9 cellular contexts compared by ENCODE assay signal in the genomic region with DNA sequence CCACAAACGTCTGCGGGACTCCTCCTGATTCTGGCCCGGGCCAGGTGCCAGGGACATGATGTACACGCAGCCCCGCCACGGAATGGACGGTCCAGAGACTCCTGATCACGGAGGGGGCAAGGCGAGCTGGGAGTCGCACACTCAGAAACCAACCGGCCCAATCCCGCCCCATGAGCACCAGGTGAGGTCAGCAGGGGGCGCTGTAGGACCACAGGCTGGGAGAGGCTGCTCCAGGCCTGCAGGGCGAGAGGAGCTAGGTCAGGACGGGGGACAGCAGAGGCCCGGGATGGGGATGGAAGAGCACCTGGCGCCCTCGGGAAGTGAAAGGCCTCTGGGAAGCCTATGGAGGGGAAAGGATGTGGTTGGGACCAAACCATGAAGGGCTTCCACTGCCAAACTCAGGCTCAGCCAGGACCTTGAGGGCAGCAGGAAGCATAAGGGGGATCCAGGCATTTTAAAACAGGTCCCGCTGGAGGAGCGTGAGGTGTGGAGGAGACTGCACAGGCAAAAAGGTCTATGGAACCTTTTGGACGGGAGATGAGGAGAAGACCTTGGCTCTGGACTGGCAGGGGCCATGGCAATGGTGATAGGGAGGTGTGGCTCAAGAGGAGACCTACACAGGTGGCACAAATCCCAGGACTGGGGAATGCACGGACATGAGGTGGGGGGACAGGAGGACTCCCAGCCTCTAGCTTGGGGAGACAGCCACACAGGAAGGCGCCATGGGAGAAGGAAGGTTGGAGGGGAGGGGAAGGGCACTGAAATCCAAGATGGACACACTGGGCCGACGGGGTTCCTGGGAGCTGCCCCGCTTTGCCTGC.
A peak's percentile ranks its signal among the peaks of the same experiment; 100 is the strongest.
DNase-seq lines count a peak whose midpoint lies in the region; ATAC-seq and TF ChIP-seq lines count a peak whose summit lies in the region.
"Had no signal": no experiment of that assay in that cellular context is flagged by ENCODE, and none has a peak within 500 bp of the region (broad histone marks: within the 10 kb centered on the region; RNA-seq: fewer than 3 reads in every experiment).

No MANE protein-coding gene starts in this region.

- H3K9me3 ChIP-seq in SJCRH30 (replicated peaks) (no peaks in the 10 kb centered on the region), prostate gland (no peaks in the 10 kb centered on the region), aorta (ENCODE audit: control insufficient read depth, low read length) (no peaks in the 10 kb centered on the region)

- TF ChIP-seq CTCF in prostate gland (IDR thresholded peaks at IDR 0.05): peak; percentile 54 to 86 (median 74)

- H3K27me3 ChIP-seq in SJCRH30 (no peaks in the 10 kb centered on the region), prostate gland (replicated peaks; ENCODE audit: insufficient read depth) (no peaks in the 10 kb centered on the region), aorta (ENCODE audit: control insufficient read depth in 1 of 2, insufficient read depth in 2 of 2, low read length in 1 of 2) (no peaks in the 10 kb centered on the region)

- H3K27me3 Mint-ChIP-seq in activated naive CD4-positive, alpha-beta T cell treated with anti-CD3 and anti-CD28 coated beads for 36 hours (ENCODE audit: low read depth): no peaks in the 10 kb centered on the region
- H3K27me3 Mint-ChIP-seq: activated naive CD8-positive, alpha-beta T cell had no signal

- WGBS in prostate gland: 36% methylated on average over 26 of the region's 26 CpGs
- WGBS in aorta, 2 donors: 30 to 33% methylated on average over 26 of the region's 26 CpGs

- H3K4me3 ChIP-seq in SJCRH30: no peak overlapping the region
- H3K4me3 ChIP-seq in prostate gland: no peak overlapping the region
- H3K4me3 ChIP-seq in aorta (ENCODE audit: low read length in 2 of 2): no peak overlapping the region

- CTCF ChIA-PET in activated naive CD4-positive, alpha-beta T cell treated with anti-CD3 and anti-CD28 coated beads for 36 hours (lab: Charles Lee): interaction anchor here (0.6 to 2.3 kb wide), 16 partner anchors 9 to 346 kb away, joined by 3 to 48 read pairs (median 3); no protein-coding TSS in a partner anchor

- H3K4me3 Mint-ChIP-seq in activated naive CD4-positive, alpha-beta T cell treated with anti-CD3 and anti-CD28 coated beads for 36 hours: no peak overlapping the region
- H3K4me3 Mint-ChIP-seq: activated naive CD8-positive, alpha-beta T cell had no signal

- TF ChIP-seq POLR2A in prostate gland (IDR thresholded peaks at IDR 0.05): no peak

- H3K4me1 Mint-ChIP-seq in activated naive CD4-positive, alpha-beta T cell treated with anti-CD3 and anti-CD28 coated beads for 36 hours (ENCODE audit: low read depth): peaks cover 6% of the 10 kb centered on the region

- H3K36me3 ChIP-seq in SJCRH30 (no peaks in the 10 kb centered on the region), prostate gland (no peaks in the 10 kb centered on the region), aorta (ENCODE audit: control insufficient read depth in 1 of 2, insufficient read depth in 2 of 2, low read length in 1 of 2) (no peaks in the 10 kb centered on the region)

- DNase-seq in DMS153 (lab: John Stamatoyannopoulos, UW): peak; percentile 30
- peak; percentile 25 for DNase-seq in LoVo (ENCODE audit: low spot score)
- peak; percentile 72 to 82 for DNase-seq in SJCRH30
- peak; percentile 84 for DNase-seq in activated naive CD4-positive, alpha-beta T cell treated with anti-CD3 and anti-CD28 coated beads for 36 hours
- DNase-seq in Right ventricle myocardium inferior (ENCODE audit: missing footprints): peak; percentile 88
- DNase-seq in prostate gland (ENCODE audit: low spot score): peak; percentile 57
- DNase-seq in aorta: peak; percentile 83 to 93

- H3K27ac Mint-ChIP-seq in activated naive CD4-positive, alpha-beta T cell treated with anti-CD3 and anti-CD28 coated beads for 36 hours: no peak overlapping the region
- H3K27ac Mint-ChIP-seq: activated naive CD8-positive, alpha-beta T cell had no signal

- H3K27ac ChIP-seq in SJCRH30 (no peak overlapping the region), prostate gland (no peak overlapping the region), aorta (ENCODE audit: low read depth in 1 of 2, low read length in 2 of 2) (no peak overlapping the region)

- no peaks in the 10 kb centered on the region for H3K4me1 ChIP-seq in SJCRH30
- H3K4me1 ChIP-seq in prostate gland (replicated peaks): no peaks in the 10 kb centered on the region
- no peaks in the 10 kb centered on the region for H3K4me1 ChIP-seq in aorta (ENCODE audit: control insufficient read depth in 1 of 2, insufficient read depth in 2 of 2, low read length in 2 of 2)

- intact Hi-C loops in activated naive CD4-positive, alpha-beta T cell treated with anti-CD3 and anti-CD28 coated beads for 36 hours (cut with micrococcal nuclease): loop anchor here (1.0 to 10.0 kb wide), 4 partner anchors 212 to 912 kb away; no protein-coding TSS in a partner anchor
- intact Hi-C loops in Right ventricle myocardium inferior (cut with DNase I) (loop anchor here (1.0 to 10.0 kb wide), 3 partner anchors 122 to 310 kb away; partner anchors contain the start of gene CD99L2), prostate gland (cut with DNase I) (loop anchor here (2.0 kb wide), 1 partner anchor 310 kb away; no protein-coding TSS in a partner anchor), aorta (cut with DNase I) (loop anchor here (1.0 to 10.0 kb wide), 4 partner anchors 212 to 310 kb away; partner anchors contain the start of gene HMGB3 (in 1 of the 2))

- peak; percentile 78 for ATAC-seq in GM21528 (IDR thresholded peaks at IDR 0.05; ENCODE audit: low FRiP score, unreplicated experiment)
- ATAC-seq in Right ventricle myocardium inferior: peak; percentile 86
- ATAC-seq in aorta (ENCODE audit: low FRiP score): peak; percentile 68

- no peaks in the 10 kb centered on the region for H3K9me3 Mint-ChIP-seq in activated naive CD4-positive, alpha-beta T cell treated with anti-CD3 and anti-CD28 coated beads for 36 hours

- H3K36me3 Mint-ChIP-seq in activated naive CD4-positive, alpha-beta T cell treated with anti-CD3 and anti-CD28 coated beads for 36 hours (ENCODE audit: low read depth): no peaks in the 10 kb centered on the region
- H3K36me3 Mint-ChIP-seq: activated naive CD8-positive, alpha-beta T cell had no signal

Comparison
In these comparisons a context has a peak if more than half of its experiments do, and no peak if none do; other contexts are left out.
1. DNase-seq: peak in every context shown above with its lines; median percentile 88 in Right ventricle myocardium inferior; 88 in aorta; 84 in activated naive CD4-positive, alpha-beta T cell treated with anti-CD3 and anti-CD28 coated beads for 36 hours; 77 in SJCRH30; 57 in prostate gland; 30 in DMS153; 25 in LoVo.